In genomic region chr3:134677196-134677986, GRCh38 we compare ENCODE assay signal across 9 cellular contexts. TPM values are rescaled to one million over a fixed set of nuclear protein-coding genes. Genes with fewer than 3 reads are reported as not detected.
DNase-seq lines count a peak whose midpoint lies in the region; ATAC-seq and TF ChIP-seq lines count a peak whose summit lies in the region.
"Had no signal": no experiment of that assay in that cellular context is flagged by ENCODE, and none has a peak within 500 bp of the region (broad histone marks: within the 10 kb centered on the region; RNA-seq: fewer than 3 reads in every experiment).

No MANE protein-coding gene starts in this region.

- DNase-seq in AG09319 (ENCODE audit: extremely low read depth, low read depth) (no peak), H4 (ENCODE audit: low spot score) (peak; percentile 35), islet precursor cell (peak; percentile 71), T1000 (lab: John Stamatoyannopoulos, UW) (no peak)
- peak; percentile 16 for DNase-seq in activated CD8-positive, alpha-beta T cell treated with anti-CD3 and anti-CD28 coated beads for 36 hours
- DNase-seq in stimulated activated CD4-positive, alpha-beta T cell treated with anti-CD3 and anti-CD28 coated beads, Interleukin-4, amount 100 ng/mL, for 4 hours = no peak

- peaks cover 3% of the 10 kb centered on the region for H3K27me3 Mint-ChIP-seq in activated CD8-positive, alpha-beta T cell treated with anti-CD3 and anti-CD28 coated beads for 36 hours

- H3K36me3 Mint-ChIP-seq in activated CD8-positive, alpha-beta T cell treated with anti-CD3 and anti-CD28 coated beads for 36 hours (ENCODE audit: low read depth) = no peaks in the 10 kb centered on the region

- CTCF ChIA-PET in activated CD8-positive, alpha-beta T cell treated with anti-CD3 and anti-CD28 coated beads for 36 hours (lab: Charles Lee) = interaction anchor here (0.8 to 2.6 kb wide), 3 partner anchors 9 to 76 kb away, joined by 3 to 8 read pairs (median 4); no protein-coding TSS in a partner anchor

- H3K27ac Mint-ChIP-seq in activated CD8-positive, alpha-beta T cell treated with anti-CD3 and anti-CD28 coated beads for 36 hours = no peak overlapping the region
- H3K27ac Mint-ChIP-seq: T-helper 1 cell treated with Interleukin-12 subunit alpha and Interleukin-12 subunit beta and Interleukin-4 antibody, amounts not matched to agents 30 μg/mL and 1 μg/mL, for 36 hours had no signal

- TF ChIP-seq CTCF in AG09319 (IDR thresholded peaks at IDR 0.05; ENCODE audit: low read depth, low read length) = peak; percentile 36
- TF ChIP-seq CTCF in activated CD8-positive, alpha-beta T cell treated with anti-CD3 and anti-CD28 coated beads for 36 hours (IDR thresholded peaks at IDR 0.05) = peak; percentile 48

- ATAC-seq in activated CD8-positive, alpha-beta T cell treated with anti-CD3 and anti-CD28 coated beads for 36 hours = peak; percentile 62
- no peak for ATAC-seq in GM18873 (IDR thresholded peaks at IDR 0.05; ENCODE audit: low FRiP score, unreplicated experiment)
- no peak for ATAC-seq in GM18870 (IDR thresholded peaks at IDR 0.05; ENCODE audit: unreplicated experiment)

- no peak overlapping the region for H3K4me3 Mint-ChIP-seq in activated CD8-positive, alpha-beta T cell treated with anti-CD3 and anti-CD28 coated beads for 36 hours
- H3K4me3 Mint-ChIP-seq: T-helper 1 cell treated with Interleukin-12 subunit alpha and Interleukin-12 subunit beta and Interleukin-4 antibody, amounts not matched to agents 30 μg/mL and 1 μg/mL, for 36 hours had no signal

- H3K4me1 Mint-ChIP-seq in activated CD8-positive, alpha-beta T cell treated with anti-CD3 and anti-CD28 coated beads for 36 hours (ENCODE audit: low read depth) = no peaks in the 10 kb centered on the region

- H3K9me3 Mint-ChIP-seq in activated CD8-positive, alpha-beta T cell treated with anti-CD3 and anti-CD28 coated beads for 36 hours = peaks cover 33% of the 10 kb centered on the region

- intact Hi-C loops in activated CD8-positive, alpha-beta T cell treated with anti-CD3 and anti-CD28 coated beads for 36 hours (cut with micrococcal nuclease) = no loop called here

- POLR2A ChIA-PET in activated CD8-positive, alpha-beta T cell treated with anti-CD3 and anti-CD28 coated beads for 36 hours (lab: Charles Lee) = no interaction called here

RNA-seq across cellular contexts. Expression of gene KY, which starts 26.6 kb away (rescaled TPM):
- 0.04 TPM in 1 of 2 replicates, not detected in the other for total RNA-seq in H4 (2014; rRNA removed; shearing (Covaris generic))
- not detected for total RNA-seq in activated CD8-positive, alpha-beta T cell treated with anti-CD3 and anti-CD28 coated beads for 36 hours

Comparison
In these comparisons a context has a peak if more than half of its experiments do, and no peak if none do; other contexts are left out.
1. DNase-seq: peak in H4 (single experiment), activated CD8-positive, alpha-beta T cell treated with anti-CD3 and anti-CD28 coated beads for 36 hours (single experiment) and islet precursor cell (single experiment); none in AG09319 (single experiment), T1000 (single experiment) and stimulated activated CD4-positive, alpha-beta T cell treated with anti-CD3 and anti-CD28 coated beads, Interleukin-4, amount 100 ng/mL, for 4 hours (0 of 2).